ENCODE assay signal across 14 cellular contexts in genomic region chr12:130754234-130755001, GRCh38. TPM values are rescaled to one million over a fixed set of nuclear protein-coding genes. Genes with fewer than 3 reads are reported as not detected.
DNase-seq lines count a peak whose midpoint lies in the region; ATAC-seq and TF ChIP-seq lines count a peak whose summit lies in the region.
"Had no signal": no experiment of that assay in that cellular context is flagged by ENCODE, and none has a peak within 500 bp of the region (broad histone marks: within the 10 kb centered on the region; RNA-seq: fewer than 3 reads in every experiment).

No MANE protein-coding gene starts in this region.

- TF ChIP-seq CTCF in PC-3 (conservative IDR thresholded peaks at IDR 0.05; ENCODE audit: low read depth, low read length): no peak
- no peak for TF ChIP-seq CTCF in endodermal cell (conservative IDR thresholded peaks at IDR 0.05)
- no peak for TF ChIP-seq CTCF in RWPE1 (conservative IDR thresholded peaks at IDR 0.05; ENCODE audit: low read depth)
- no peak for TF ChIP-seq CTCF in colonic mucosa (IDR thresholded peaks at IDR 0.05)

- POLR2A ChIA-PET in PC-3 (lab: Charles Lee; ENCODE audit: unreplicated experiment) (no interaction called here), RWPE1 (lab: Yijun Ruan, JAX; ENCODE audit: low non-redundant PET) (no interaction called here)

- H3K4me2 ChIP-seq in PC-3 (ENCODE audit: low read length): no peak overlapping the region
- H3K4me2 ChIP-seq: PC-9 had no signal

- H3K79me2 ChIP-seq in PC-3 (ENCODE audit: low read length): no peaks in the 10 kb centered on the region

- H2AFZ ChIP-seq in PC-3 (ENCODE audit: low read length): peak overlapping the region; percentile 62
- H2AFZ ChIP-seq: PC-9 had no signal

- H3K36me3 ChIP-seq in PC-3 (ENCODE audit: low read depth, low read length): no peaks in the 10 kb centered on the region
- no peaks in the 10 kb centered on the region for H3K36me3 ChIP-seq in endodermal cell (ENCODE audit: control insufficient read depth, insufficient read depth, low read length)
- H3K36me3 ChIP-seq in thymus (ENCODE audit: control insufficient read depth, insufficient read depth): no peaks in the 10 kb centered on the region
- no peaks in the 10 kb centered on the region for H3K36me3 ChIP-seq in colonic mucosa
- H3K36me3 ChIP-seq: upper lobe of left lung had no signal

- no peak for DNase-seq in activated naive CD4-positive, alpha-beta T cell treated with anti-CD3 and anti-CD28 coated beads, Interleukin-2, amount 10 ng/mL, durations not matched to agents 7 days and 5 days
- no peak for DNase-seq in activated naive CD4-positive, alpha-beta T cell treated with Interleukin-2 at 50 U/mL for 16 hours
- no peak for DNase-seq in PC-3
- no peak for DNase-seq in endodermal cell
- DNase-seq in RWPE1 (ENCODE audit: low spot score): no peak
- DNase-seq in colonic mucosa: no peak
- DNase-seq: activated T-cell treated with anti-CD3 and anti-CD28 coated beads, Interleukin-2, amount 50 U/mL, for 48 hours; NCI-H1694 treated with DMSO at 0.1 percent for 48 hours; PC-9; upper lobe of left lung had no signal

- H3K4me3 Mint-ChIP-seq in activated naive CD4-positive, alpha-beta T cell treated with anti-CD3 and anti-CD28 coated beads, Interleukin-2, amount 10 ng/mL, durations not matched to agents 7 days and 5 days: no peak overlapping the region
- H3K4me3 Mint-ChIP-seq in endodermal cell: no peak overlapping the region

- H3K27me3 ChIP-seq in PC-3 (ENCODE audit: low read length) (no peaks in the 10 kb centered on the region), endodermal cell (ENCODE audit: control insufficient read depth, insufficient read depth, low read length, poor library complexity, severe bottlenecking) (no peaks in the 10 kb centered on the region), thymus (ENCODE audit: control insufficient read depth, insufficient read depth) (no peaks in the 10 kb centered on the region), colonic mucosa (no peaks in the 10 kb centered on the region)
- H3K27me3 ChIP-seq: upper lobe of left lung had no signal

- 92 to 100% methylated on average over 1 to 3 of the region's 3 CpGs for WGBS in endodermal cell (ENCODE audit: insufficient coverage in 1 of 2, insufficient read length in 1 of 2), 2 experiments
- 97% methylated on average over 3 of the region's 3 CpGs for WGBS in thymus

- no peaks in the 10 kb centered on the region for H3F3A ChIP-seq in PC-3 (ENCODE audit: low read length, unreplicated experiment)

- H3K9ac ChIP-seq in PC-3 (ENCODE audit: low read length): no peak overlapping the region
- H3K9ac ChIP-seq in endodermal cell (ENCODE audit: extremely low read depth, low read length, poor library complexity, severe bottlenecking): no peak overlapping the region
- H3K9ac ChIP-seq in colonic mucosa (ENCODE audit: low read depth in 2 of 2, low read length in 2 of 2): no peak overlapping the region

- intact Hi-C loops in PC-3 (cut with micrococcal nuclease): no loop called here
- intact Hi-C loops in colonic mucosa (cut with DNase I): no loop called here

- H3K27me3 Mint-ChIP-seq in activated naive CD4-positive, alpha-beta T cell treated with anti-CD3 and anti-CD28 coated beads, Interleukin-2, amount 10 ng/mL, durations not matched to agents 7 days and 5 days: peaks cover 3% of the 10 kb centered on the region
- no peaks in the 10 kb centered on the region for H3K27me3 Mint-ChIP-seq in endodermal cell (ENCODE audit: insufficient read depth)

- peaks cover 9% of the 10 kb centered on the region for H3K9me3 Mint-ChIP-seq in activated naive CD4-positive, alpha-beta T cell treated with anti-CD3 and anti-CD28 coated beads, Interleukin-2, amount 10 ng/mL, durations not matched to agents 7 days and 5 days
- no peaks in the 10 kb centered on the region for H3K9me3 Mint-ChIP-seq in endodermal cell

- no TSS peak for BruUV-seq in PC-3 (replicated peaks; lab: Mats Ljungman, UMichigan)

- H3K9me3 ChIP-seq in PC-3 (ENCODE audit: low read length) (0 out of 2 replicates have a peak, but pooled peaks cover 3% of the 10 kb centered on the region), endodermal cell (ENCODE audit: control insufficient read depth, low read length) (peaks cover 7% of the 10 kb centered on the region), thymus (ENCODE audit: control insufficient read depth) (peaks cover 3% of the 10 kb centered on the region), colonic mucosa (no peaks in the 10 kb centered on the region)

- H3K27ac Mint-ChIP-seq in activated naive CD4-positive, alpha-beta T cell treated with anti-CD3 and anti-CD28 coated beads, Interleukin-2, amount 10 ng/mL, durations not matched to agents 7 days and 5 days: peak overlapping the region; percentile 85
- H3K27ac Mint-ChIP-seq in endodermal cell: no peak overlapping the region

- CTCF ChIA-PET in activated naive CD4-positive, alpha-beta T cell treated with anti-CD3 and anti-CD28 coated beads, Interleukin-2, amount 10 ng/mL, durations not matched to agents 7 days and 5 days (lab: Charles Lee): no interaction called here
- CTCF ChIA-PET in PC-3 (lab: Charles Lee): no interaction called here
- CTCF ChIA-PET in RWPE1 (lab: Yijun Ruan, JAX): interaction anchor here (0.5 to 0.6 kb wide), 2 partner anchors 13 to 1075 kb away, joined by 3 to 4 read pairs; no protein-coding TSS in a partner anchor

- H3K27ac ChIP-seq in PC-3 (ENCODE audit: low read length) (no peak overlapping the region), endodermal cell (ENCODE audit: low read depth, low read length) (no peak overlapping the region), thymus (ENCODE audit: low read depth) (peak overlapping the region; percentile 43), RWPE1 (no peak overlapping the region), colonic mucosa (no peak overlapping the region)
- H3K27ac ChIP-seq: PC-9, upper lobe of left lung had no signal

- H3K4me3 ChIP-seq in PC-3 (ENCODE audit: low read length) (no peak overlapping the region), endodermal cell (ENCODE audit: low read length) (peak overlapping the region; percentile 13), thymus (ENCODE audit: low read length) (no peak overlapping the region), colonic mucosa (no peak overlapping the region)
- H3K4me3 ChIP-seq: PC-9, upper lobe of left lung had no signal

- peaks cover 5% of the 10 kb centered on the region for H3K36me3 Mint-ChIP-seq in activated naive CD4-positive, alpha-beta T cell treated with anti-CD3 and anti-CD28 coated beads, Interleukin-2, amount 10 ng/mL, durations not matched to agents 7 days and 5 days
- H3K36me3 Mint-ChIP-seq in endodermal cell (ENCODE audit: low read depth): no peaks in the 10 kb centered on the region

- ATAC-seq in PC-3 (no peak), HG02840 (IDR thresholded peaks at IDR 0.05; ENCODE audit: low FRiP score, unreplicated experiment) (no peak)

- no peaks in the 10 kb centered on the region for H3K9me2 ChIP-seq in PC-3 (replicated peaks; ENCODE audit: low read length)

- H3K4me1 ChIP-seq in PC-3 (ENCODE audit: insufficient read depth, low read length) (no peaks in the 10 kb centered on the region), endodermal cell (ENCODE audit: control insufficient read depth, insufficient read depth, low read length) (no peaks in the 10 kb centered on the region), thymus (ENCODE audit: control insufficient read depth, insufficient read depth, low read length) (no peaks in the 10 kb centered on the region), colonic mucosa (no peaks in the 10 kb centered on the region)
- H3K4me1 ChIP-seq: upper lobe of left lung had no signal

- H3K4me1 Mint-ChIP-seq in activated naive CD4-positive, alpha-beta T cell treated with anti-CD3 and anti-CD28 coated beads, Interleukin-2, amount 10 ng/mL, durations not matched to agents 7 days and 5 days: peaks cover 5% of the 10 kb centered on the region
- H3K4me1 Mint-ChIP-seq in endodermal cell: peaks cover 5% of the 10 kb centered on the region

- no peaks in the 10 kb centered on the region for H4K20me1 ChIP-seq in PC-3 (ENCODE audit: low read length)

RNA-seq across cellular contexts. Expression of gene RIMBP2, which starts 38.3 kb away (rescaled TPM):
- total RNA-seq in PC-3 (2014; rRNA removed) (not detected in 2 replicates), endodermal cell (1 to 10 TPM in 1 of 2 donors, under 1 TPM in 1; 0.13 to 3.4 TPM), colonic mucosa (1 to 10 TPM; 4.8 to 5.6 TPM)
- polyA plus RNA-seq in endodermal cell (2013, experiment 1 of 2): 8.4 TPM
- 11.0 TPM for polyA plus RNA-seq in endodermal cell (2013, experiment 2 of 2)
- polyA plus RNA-seq in thymus: 0.78 TPM
- total RNA-seq: cardiac septum, HT1080, PC-9 had no signal
